1 cellular context compared by ENCODE assay signal in the genomic region with DNA sequence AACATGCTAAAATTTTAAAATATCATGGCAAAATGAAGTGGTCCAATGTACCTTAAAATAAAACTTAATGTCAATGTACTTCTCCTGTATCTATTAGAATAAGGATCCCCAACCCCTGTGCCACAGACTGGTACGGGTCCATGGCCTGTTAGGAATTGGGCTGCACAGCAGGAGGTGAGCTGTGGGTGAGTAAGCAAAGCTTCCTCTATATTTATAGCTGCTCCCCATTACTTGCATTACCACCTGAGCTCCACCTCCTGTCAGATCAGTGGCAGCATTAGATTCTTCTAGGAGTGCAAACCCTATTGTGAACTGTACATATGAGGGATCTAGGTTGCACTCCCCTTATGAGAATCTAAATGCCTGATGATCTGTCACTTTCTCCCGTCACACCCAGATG.
TF ChIP-seq lines count a peak whose summit lies in the region.

No MANE protein-coding gene starts in this region.

TF ChIP-seq in GM23338, 12 proteins besides CTCF, POLR2A, EP300 and RAD21 (continued from another document):
- TF ChIP-seq, protein P1, sequence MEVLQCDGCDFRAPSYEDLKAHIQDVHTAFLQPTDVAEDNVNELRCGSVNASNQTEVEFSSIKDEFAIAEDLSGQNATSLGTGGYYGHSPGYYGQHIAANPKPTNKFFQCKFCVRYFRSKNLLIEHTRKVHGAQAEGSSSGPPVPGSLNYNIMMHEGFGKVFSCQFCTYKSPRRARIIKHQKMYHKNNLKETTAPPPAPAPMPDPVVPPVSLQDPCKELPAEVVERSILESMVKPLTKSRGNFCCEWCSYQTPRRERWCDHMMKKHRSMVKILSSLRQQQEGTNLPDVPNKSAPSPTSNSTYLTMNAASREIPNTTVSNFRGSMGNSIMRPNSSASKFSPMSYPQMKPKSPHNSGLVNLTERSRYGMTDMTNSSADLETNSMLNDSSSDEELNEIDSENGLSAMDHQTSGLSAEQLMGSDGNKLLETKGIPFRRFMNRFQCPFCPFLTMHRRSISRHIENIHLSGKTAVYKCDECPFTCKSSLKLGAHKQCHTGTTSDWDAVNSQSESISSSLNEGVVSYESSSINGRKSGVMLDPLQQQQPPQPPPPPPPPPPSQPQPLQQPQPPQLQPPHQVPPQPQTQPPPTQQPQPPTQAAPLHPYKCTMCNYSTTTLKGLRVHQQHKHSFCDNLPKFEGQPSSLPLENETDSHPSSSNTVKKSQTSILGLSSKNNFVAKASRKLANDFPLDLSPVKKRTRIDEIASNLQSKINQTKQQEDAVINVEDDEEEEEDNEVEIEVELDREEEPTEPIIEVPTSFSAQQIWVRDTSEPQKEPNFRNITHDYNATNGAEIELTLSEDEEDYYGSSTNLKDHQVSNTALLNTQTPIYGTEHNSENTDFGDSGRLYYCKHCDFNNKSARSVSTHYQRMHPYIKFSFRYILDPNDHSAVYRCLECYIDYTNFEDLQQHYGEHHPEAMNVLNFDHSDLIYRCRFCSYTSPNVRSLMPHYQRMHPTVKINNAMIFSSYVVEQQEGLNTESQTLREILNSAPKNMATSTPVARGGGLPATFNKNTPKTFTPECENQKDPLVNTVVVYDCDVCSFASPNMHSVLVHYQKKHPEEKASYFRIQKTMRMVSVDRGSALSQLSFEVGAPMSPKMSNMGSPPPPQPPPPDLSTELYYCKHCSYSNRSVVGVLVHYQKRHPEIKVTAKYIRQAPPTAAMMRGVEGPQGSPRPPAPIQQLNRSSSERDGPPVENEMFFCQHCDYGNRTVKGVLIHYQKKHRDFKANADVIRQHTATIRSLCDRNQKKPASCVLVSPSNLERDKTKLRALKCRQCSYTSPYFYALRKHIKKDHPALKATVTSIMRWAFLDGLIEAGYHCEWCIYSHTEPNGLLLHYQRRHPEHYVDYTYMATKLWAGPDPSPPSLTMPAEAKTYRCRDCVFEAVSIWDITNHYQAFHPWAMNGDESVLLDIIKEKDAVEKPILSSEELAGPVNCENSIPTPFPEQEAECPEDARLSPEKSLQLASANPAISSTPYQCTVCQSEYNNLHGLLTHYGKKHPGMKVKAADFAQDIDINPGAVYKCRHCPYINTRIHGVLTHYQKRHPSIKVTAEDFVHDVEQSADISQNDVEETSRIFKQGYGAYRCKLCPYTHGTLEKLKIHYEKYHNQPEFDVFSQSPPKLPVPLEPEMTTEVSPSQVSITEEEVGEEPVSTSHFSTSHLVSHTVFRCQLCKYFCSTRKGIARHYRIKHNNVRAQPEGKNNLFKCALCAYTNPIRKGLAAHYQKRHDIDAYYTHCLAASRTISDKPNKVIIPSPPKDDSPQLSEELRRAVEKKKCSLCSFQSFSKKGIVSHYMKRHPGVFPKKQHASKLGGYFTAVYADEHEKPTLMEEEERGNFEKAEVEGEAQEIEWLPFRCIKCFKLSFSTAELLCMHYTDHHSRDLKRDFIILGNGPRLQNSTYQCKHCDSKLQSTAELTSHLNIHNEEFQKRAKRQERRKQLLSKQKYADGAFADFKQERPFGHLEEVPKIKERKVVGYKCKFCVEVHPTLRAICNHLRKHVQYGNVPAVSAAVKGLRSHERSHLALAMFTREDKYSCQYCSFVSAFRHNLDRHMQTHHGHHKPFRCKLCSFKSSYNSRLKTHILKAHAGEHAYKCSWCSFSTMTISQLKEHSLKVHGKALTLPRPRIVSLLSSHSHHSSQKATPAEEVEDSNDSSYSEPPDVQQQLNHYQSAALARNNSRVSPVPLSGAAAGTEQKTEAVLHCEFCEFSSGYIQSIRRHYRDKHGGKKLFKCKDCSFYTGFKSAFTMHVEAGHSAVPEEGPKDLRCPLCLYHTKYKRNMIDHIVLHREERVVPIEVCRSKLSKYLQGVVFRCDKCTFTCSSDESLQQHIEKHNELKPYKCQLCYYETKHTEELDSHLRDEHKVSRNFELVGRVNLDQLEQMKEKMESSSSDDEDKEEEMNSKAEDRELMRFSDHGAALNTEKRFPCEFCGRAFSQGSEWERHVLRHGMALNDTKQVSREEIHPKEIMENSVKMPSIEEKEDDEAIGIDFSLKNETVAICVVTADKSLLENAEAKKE (CRISPR knock-in tag; IDR thresholded peaks at IDR 0.05): no peak
- TF ChIP-seq EZH2phosphoT487 (IDR thresholded peaks at IDR 0.05; ENCODE audit: unreplicated experiment): no peak
- TF ChIP-seq POLR2AphosphoS5 (IDR thresholded peaks at IDR 0.05; ENCODE audit: low read depth): no peak
- TF ChIP-seq, protein P2, sequence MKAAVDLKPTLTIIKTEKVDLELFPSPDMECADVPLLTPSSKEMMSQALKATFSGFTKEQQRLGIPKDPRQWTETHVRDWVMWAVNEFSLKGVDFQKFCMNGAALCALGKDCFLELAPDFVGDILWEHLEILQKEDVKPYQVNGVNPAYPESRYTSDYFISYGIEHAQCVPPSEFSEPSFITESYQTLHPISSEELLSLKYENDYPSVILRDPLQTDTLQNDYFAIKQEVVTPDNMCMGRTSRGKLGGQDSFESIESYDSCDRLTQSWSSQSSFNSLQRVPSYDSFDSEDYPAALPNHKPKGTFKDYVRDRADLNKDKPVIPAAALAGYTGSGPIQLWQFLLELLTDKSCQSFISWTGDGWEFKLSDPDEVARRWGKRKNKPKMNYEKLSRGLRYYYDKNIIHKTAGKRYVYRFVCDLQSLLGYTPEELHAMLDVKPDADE (IDR thresholded peaks at IDR 0.05): no peak
